Comparison of ENCODE assay signal across 1 cellular context in the genomic region with DNA sequence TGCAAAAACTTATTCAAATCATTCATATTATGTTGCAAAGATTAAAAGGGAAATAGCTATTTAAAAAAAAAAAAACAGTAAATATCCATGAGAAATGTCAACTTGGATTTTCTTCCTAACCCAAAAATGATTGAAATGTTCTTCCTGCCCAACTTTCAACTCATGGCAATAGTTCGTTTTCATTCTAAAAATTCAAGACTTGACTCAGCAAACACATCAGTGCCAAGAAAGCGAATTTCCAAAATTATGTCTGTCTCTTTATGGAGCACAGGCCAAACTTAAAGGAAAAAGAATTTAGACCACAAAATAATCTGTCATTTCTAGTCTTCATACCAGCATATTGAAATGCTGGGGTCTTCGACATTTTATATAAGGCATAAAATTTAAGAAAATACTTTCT.
TF ChIP-seq lines count a peak whose summit lies in the region.

No MANE protein-coding gene starts in this region.

TF ChIP-seq in WTC11, 78 proteins besides CTCF, POLR2A, EP300 and RAD21 (continued from another document):
- TF ChIP-seq, protein P1, sequence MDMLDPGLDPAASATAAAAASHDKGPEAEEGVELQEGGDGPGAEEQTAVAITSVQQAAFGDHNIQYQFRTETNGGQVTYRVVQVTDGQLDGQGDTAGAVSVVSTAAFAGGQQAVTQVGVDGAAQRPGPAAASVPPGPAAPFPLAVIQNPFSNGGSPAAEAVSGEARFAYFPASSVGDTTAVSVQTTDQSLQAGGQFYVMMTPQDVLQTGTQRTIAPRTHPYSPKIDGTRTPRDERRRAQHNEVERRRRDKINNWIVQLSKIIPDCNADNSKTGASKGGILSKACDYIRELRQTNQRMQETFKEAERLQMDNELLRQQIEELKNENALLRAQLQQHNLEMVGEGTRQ (CRISPR knock-in tag; IDR thresholded peaks at IDR 0.05): no peak
- TF ChIP-seq, protein P2, sequence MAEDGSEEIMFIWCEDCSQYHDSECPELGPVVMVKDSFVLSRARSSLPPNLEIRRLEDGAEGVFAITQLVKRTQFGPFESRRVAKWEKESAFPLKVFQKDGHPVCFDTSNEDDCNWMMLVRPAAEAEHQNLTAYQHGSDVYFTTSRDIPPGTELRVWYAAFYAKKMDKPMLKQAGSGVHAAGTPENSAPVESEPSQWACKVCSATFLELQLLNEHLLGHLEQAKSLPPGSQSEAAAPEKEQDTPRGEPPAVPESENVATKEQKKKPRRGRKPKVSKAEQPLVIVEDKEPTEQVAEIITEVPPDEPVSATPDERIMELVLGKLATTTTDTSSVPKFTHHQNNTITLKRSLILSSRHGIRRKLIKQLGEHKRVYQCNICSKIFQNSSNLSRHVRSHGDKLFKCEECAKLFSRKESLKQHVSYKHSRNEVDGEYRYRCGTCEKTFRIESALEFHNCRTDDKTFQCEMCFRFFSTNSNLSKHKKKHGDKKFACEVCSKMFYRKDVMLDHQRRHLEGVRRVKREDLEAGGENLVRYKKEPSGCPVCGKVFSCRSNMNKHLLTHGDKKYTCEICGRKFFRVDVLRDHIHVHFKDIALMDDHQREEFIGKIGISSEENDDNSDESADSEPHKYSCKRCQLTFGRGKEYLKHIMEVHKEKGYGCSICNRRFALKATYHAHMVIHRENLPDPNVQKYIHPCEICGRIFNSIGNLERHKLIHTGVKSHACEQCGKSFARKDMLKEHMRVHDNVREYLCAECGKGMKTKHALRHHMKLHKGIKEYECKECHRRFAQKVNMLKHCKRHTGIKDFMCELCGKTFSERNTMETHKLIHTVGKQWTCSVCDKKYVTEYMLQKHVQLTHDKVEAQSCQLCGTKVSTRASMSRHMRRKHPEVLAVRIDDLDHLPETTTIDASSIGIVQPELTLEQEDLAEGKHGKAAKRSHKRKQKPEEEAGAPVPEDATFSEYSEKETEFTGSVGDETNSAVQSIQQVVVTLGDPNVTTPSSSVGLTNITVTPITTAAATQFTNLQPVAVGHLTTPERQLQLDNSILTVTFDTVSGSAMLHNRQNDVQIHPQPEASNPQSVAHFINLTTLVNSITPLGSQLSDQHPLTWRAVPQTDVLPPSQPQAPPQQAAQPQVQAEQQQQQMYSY (CRISPR knock-in tag; IDR thresholded peaks at IDR 0.05): no peak
- TF ChIP-seq, protein P3, sequence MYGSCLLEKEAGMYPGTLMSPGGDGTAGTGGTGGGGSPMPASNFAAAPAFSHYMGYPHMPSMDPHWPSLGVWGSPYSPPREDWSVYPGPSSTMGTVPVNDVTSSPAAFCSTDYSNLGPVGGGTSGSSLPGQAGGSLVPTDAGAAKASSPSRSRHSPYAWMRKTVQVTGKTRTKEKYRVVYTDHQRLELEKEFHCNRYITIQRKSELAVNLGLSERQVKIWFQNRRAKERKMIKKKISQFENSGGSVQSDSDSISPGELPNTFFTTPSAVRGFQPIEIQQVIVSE (CRISPR knock-in tag; IDR thresholded peaks at IDR 0.05; ENCODE audit: borderline replicate concordance): no peak
- TF ChIP-seq RORB (CRISPR knock-in tag; IDR thresholded peaks at IDR 0.05) (no peak), SP1 (CRISPR knock-in tag; conservative IDR thresholded peaks at IDR 0.05) (no peak), FOXJ3 (CRISPR knock-in tag; IDR thresholded peaks at IDR 0.05; ENCODE audit: borderline replicate concordance) (no peak), TP53 (CRISPR knock-in tag; IDR thresholded peaks at IDR 0.05) (no peak), SMAD4 (CRISPR knock-in tag; IDR thresholded peaks at IDR 0.05) (no peak), ESRRA (CRISPR knock-in tag; IDR thresholded peaks at IDR 0.05; ENCODE audit: borderline replicate concordance) (no peak)
- TF ChIP-seq, protein P4, sequence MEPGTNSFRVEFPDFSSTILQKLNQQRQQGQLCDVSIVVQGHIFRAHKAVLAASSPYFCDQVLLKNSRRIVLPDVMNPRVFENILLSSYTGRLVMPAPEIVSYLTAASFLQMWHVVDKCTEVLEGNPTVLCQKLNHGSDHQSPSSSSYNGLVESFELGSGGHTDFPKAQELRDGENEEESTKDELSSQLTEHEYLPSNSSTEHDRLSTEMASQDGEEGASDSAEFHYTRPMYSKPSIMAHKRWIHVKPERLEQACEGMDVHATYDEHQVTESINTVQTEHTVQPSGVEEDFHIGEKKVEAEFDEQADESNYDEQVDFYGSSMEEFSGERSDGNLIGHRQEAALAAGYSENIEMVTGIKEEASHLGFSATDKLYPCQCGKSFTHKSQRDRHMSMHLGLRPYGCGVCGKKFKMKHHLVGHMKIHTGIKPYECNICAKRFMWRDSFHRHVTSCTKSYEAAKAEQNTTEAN (CRISPR knock-in tag; IDR thresholded peaks at IDR 0.05): no peak
